In the genomic region with DNA sequence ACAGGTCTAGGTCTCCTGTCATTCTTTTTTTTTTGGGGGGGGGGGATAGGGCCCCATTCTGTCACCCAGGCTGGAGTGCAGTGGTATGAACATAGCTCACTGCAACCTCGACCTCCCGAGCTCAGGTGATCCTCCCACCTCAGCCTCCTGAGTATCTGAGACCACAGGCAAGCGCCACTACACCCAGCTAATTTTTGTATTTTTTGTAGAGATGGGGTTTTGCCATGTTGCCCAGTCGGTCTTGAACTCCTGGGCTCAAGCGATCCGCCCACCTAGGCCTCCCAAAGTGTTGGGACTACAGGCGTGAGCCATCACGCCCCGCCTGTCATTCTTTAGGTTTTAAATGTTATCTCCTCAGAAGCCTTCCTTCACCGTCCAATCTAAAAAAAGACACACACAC, we compare ENCODE assay signal across 8 cellular contexts. TPM values are rescaled to one million over a fixed set of nuclear protein-coding genes. Genes with fewer than 3 reads are reported as not detected.
DNase-seq lines count a peak whose midpoint lies in the region; ATAC-seq and TF ChIP-seq lines count a peak whose summit lies in the region.

No MANE protein-coding gene starts in this region.

- no peaks in the 10 kb centered on the region for H3F3A ChIP-seq in neural cell (ENCODE audit: insufficient read depth, low read length, poor library complexity, severe bottlenecking)

- peaks cover 6% of the 10 kb centered on the region for H3K4me1 Mint-ChIP-seq in endodermal cell

- POLR2A ChIA-PET in OCI-LY7 (lab: Charles Lee) = interaction anchor here (0.9 to 4.7 kb wide), 4 partner anchors 9 to 25 kb away, joined by 3 to 33 read pairs (median 16); a partner anchor contains a TSS

- H3K9me2 ChIP-seq in OCI-LY7 (ENCODE audit: insufficient read depth, low read length) (no peaks in the 10 kb centered on the region), neural cell (ENCODE audit: insufficient read depth, low read length) (no peaks in the 10 kb centered on the region)

- 45 to 54% methylated on average over 9 to 10 of the region's 10 CpGs for WGBS in endodermal cell (ENCODE audit: insufficient coverage in 1 of 2, insufficient read length in 1 of 2), 2 experiments

- peaks cover 59% of the 10 kb centered on the region for H3K36me3 ChIP-seq in BLaER1
- peaks cover 70% of the 10 kb centered on the region for H3K36me3 ChIP-seq in OCI-LY7 (ENCODE audit: insufficient read depth, low read length)
- peaks cover 56% of the 10 kb centered on the region for H3K36me3 ChIP-seq in endodermal cell (ENCODE audit: control insufficient read depth, insufficient read depth, low read length)
- H3K36me3 ChIP-seq in neural cell (ENCODE audit: insufficient read depth, low read length) = no peaks in the 10 kb centered on the region

- TF ChIP-seq CTCF in OCI-LY7 (conservative IDR thresholded peaks at IDR 0.05; ENCODE audit: low read length) (no peak), endodermal cell (conservative IDR thresholded peaks at IDR 0.05) (no peak), neural cell (IDR thresholded peaks at IDR 0.05; ENCODE audit: poor library complexity, severe bottlenecking) (no peak)

- H3K27ac Mint-ChIP-seq in endodermal cell = peak overlapping the region; percentile 99

- peaks cover 27% of the 10 kb centered on the region for H3K79me2 ChIP-seq in OCI-LY7 (ENCODE audit: insufficient read depth, low read depth, low read length)
- peaks cover 17% of the 10 kb centered on the region for H3K79me2 ChIP-seq in neural cell (replicated peaks; ENCODE audit: insufficient read depth, low read length)

- intact Hi-C loops in OCI-LY7 (cut with micrococcal nuclease; ENCODE audit: unreplicated experiment) = loop anchor here (1.0 kb wide), 1 partner anchor 25 kb away; a partner anchor contains a TSS

- TF ChIP-seq RAD21 in neural cell (conservative IDR thresholded peaks at IDR 0.05) = no peak

- peak overlapping the region; percentile 88 for H3K4me2 ChIP-seq in BLaER1
- peak overlapping the region; percentile 77 for H3K4me2 ChIP-seq in OCI-LY7 (ENCODE audit: low read length)
- H3K4me2 ChIP-seq in neural cell (ENCODE audit: low read length) = peak overlapping the region; percentile 82

- BruUV-seq in OCI-LY7 (replicated peaks; lab: Mats Ljungman, UMichigan) = TSS peak; percentile 64

- H3K9ac ChIP-seq in BLaER1 (peak overlapping the region; percentile 91), endodermal cell (ENCODE audit: extremely low read depth, low read length, poor library complexity, severe bottlenecking) (peak overlapping the region; percentile 78), neural cell (ENCODE audit: low read length) (peak overlapping the region; percentile 89)

- H4K20me1 ChIP-seq in BLaER1 (no peaks in the 10 kb centered on the region), OCI-LY7 (ENCODE audit: insufficient read depth, low read length) (no peaks in the 10 kb centered on the region), neural cell (ENCODE audit: insufficient read depth) (no peaks in the 10 kb centered on the region)

- H3K4me3 ChIP-seq in BLaER1 = peak overlapping the region; percentile 75
- H3K4me3 ChIP-seq in OCI-LY7 (ENCODE audit: low read depth, low read length, poor library complexity, severe bottlenecking) = peak overlapping the region; percentile 91
- H3K4me3 ChIP-seq in endodermal cell (ENCODE audit: low read length) = peak overlapping the region; percentile 96
- H3K4me3 ChIP-seq in neural cell (ENCODE audit: low read length) = peak overlapping the region; percentile 76

- peaks cover 45% of the 10 kb centered on the region for H3K36me3 Mint-ChIP-seq in endodermal cell (ENCODE audit: low read depth)

- DNase-seq in OCI-LY7 (ENCODE audit: low spot score) = no peak
- DNase-seq in endodermal cell = no peak
- DNase-seq in GM03348 (ENCODE audit: low spot score) = no peak
- no peak for DNase-seq in activated CD8-positive, alpha-beta memory T cell treated with anti-CD3 and anti-CD28 coated beads, Interleukin-2, amount 50 U/mL, for 4 hours

- peak overlapping the region; percentile 93 for H3K4me3 Mint-ChIP-seq in endodermal cell

- H3K27me3 ChIP-seq in BLaER1 (no peaks in the 10 kb centered on the region), endodermal cell (ENCODE audit: control insufficient read depth, insufficient read depth, low read length, poor library complexity, severe bottlenecking) (no peaks in the 10 kb centered on the region), neural cell (ENCODE audit: insufficient read depth, low read depth, low read length) (no peaks in the 10 kb centered on the region)

- peak overlapping the region; percentile 93 for H3K27ac ChIP-seq in BLaER1
- H3K27ac ChIP-seq in OCI-LY7 (ENCODE audit: low read depth, low read length, poor library complexity, severe bottlenecking) = peak overlapping the region; percentile 83
- H3K27ac ChIP-seq in endodermal cell (ENCODE audit: low read depth, low read length) = no peak overlapping the region
- H3K27ac ChIP-seq in neural cell (ENCODE audit: low read length) = peak overlapping the region; percentile 93

- CTCF ChIA-PET in OCI-LY7 (lab: Charles Lee; ENCODE audit: unreplicated experiment) = interaction anchor here (0.6 kb wide), 1 partner anchor 106 kb away, joined by 3 read pairs; no protein-coding TSS in a partner anchor

- H2AFZ ChIP-seq in OCI-LY7 (ENCODE audit: low read length) (peak overlapping the region; percentile 77), neural cell (ENCODE audit: low read depth, low read length) (peak overlapping the region; percentile 62)

- H3K27me3 Mint-ChIP-seq in endodermal cell (ENCODE audit: insufficient read depth) = no peaks in the 10 kb centered on the region

- H3K9me3 ChIP-seq in BLaER1 (no peaks in the 10 kb centered on the region), OCI-LY7 (ENCODE audit: low read length) (no peaks in the 10 kb centered on the region), endodermal cell (ENCODE audit: control insufficient read depth, low read length) (no peaks in the 10 kb centered on the region), neural cell (ENCODE audit: low read length) (no peaks in the 10 kb centered on the region)

- ATAC-seq in GM18873 (IDR thresholded peaks at IDR 0.05; ENCODE audit: low FRiP score, unreplicated experiment) (no peak), GM19467 (IDR thresholded peaks at IDR 0.05; ENCODE audit: unreplicated experiment) (no peak)

- TF ChIP-seq EP300 in neural cell (conservative IDR thresholded peaks at IDR 0.05; ENCODE audit: poor library complexity, severe bottlenecking) = no peak

- H3K4me1 ChIP-seq in BLaER1 (peaks cover 21% of the 10 kb centered on the region), OCI-LY7 (ENCODE audit: insufficient read depth, low read length, poor library complexity, severe bottlenecking) (peaks cover 15% of the 10 kb centered on the region), endodermal cell (ENCODE audit: control insufficient read depth, insufficient read depth, low read length) (peaks cover 5% of the 10 kb centered on the region)

- H3K9me3 Mint-ChIP-seq in endodermal cell = no peaks in the 10 kb centered on the region

RNA-seq across cellular contexts. Expression of a gene that starts 0.8 kb away (rescaled TPM):
- total RNA-seq in OCI-LY7 (2014; rRNA removed; shearing (Covaris generic)) = 80.2 and 85.1 TPM in 2 replicates
- total RNA-seq in OCI-LY7 (2022) (63.9 and 68.8 TPM in 2 replicates), endodermal cell (10 to 100 TPM; 70.9 to 76.7 TPM)
- 69.7 TPM for polyA plus RNA-seq in endodermal cell (2013, experiment 1 of 2)
- polyA plus RNA-seq in endodermal cell (2013, experiment 2 of 2) = 62.0 TPM
- polyA plus RNA-seq in neural cell = 118 and 138 TPM in 2 replicates
- 50.2 and 52.4 TPM in 2 replicates for polyA minus RNA-seq in neural cell

RNA-seq across cellular contexts. Expression of a gene that starts 0.8 kb away (rescaled TPM):
- total RNA-seq in OCI-LY7 (2014; rRNA removed; shearing (Covaris generic)) = 25.2 and 34.0 TPM in 2 replicates
- 34.2 and 38.2 TPM in 2 replicates for total RNA-seq in OCI-LY7 (2022)
- 10 to 100 TPM; 14.1 to 26.8 TPM for total RNA-seq in endodermal cell
- polyA plus RNA-seq in endodermal cell (2013, experiment 1 of 2) = 26.3 TPM
- 24.8 TPM for polyA plus RNA-seq in endodermal cell (2013, experiment 2 of 2)
- 1.1 and 5.4 TPM in 2 replicates for polyA plus RNA-seq in neural cell
- 1.5 and 2.2 TPM in 2 replicates for polyA minus RNA-seq in neural cell

RNA-seq across cellular contexts. Expression of a gene that starts 25.1 kb away (rescaled TPM):
- total RNA-seq in OCI-LY7 (2014; rRNA removed; shearing (Covaris generic)) = 81.9 and 87.4 TPM in 2 replicates
- total RNA-seq in OCI-LY7 (2022) = 111 and 125 TPM in 2 replicates
- total RNA-seq in endodermal cell = 10 to 100 TPM; 87.9 to 98.2 TPM
- 79.9 TPM for polyA plus RNA-seq in endodermal cell (2013, experiment 1 of 2)
- polyA plus RNA-seq in endodermal cell (2013, experiment 2 of 2) = 86.0 TPM
- polyA plus RNA-seq in neural cell = 67.2 and 71.4 TPM in 2 replicates
- polyA minus RNA-seq in neural cell = 79.8 and 84.5 TPM in 2 replicates

RNA-seq across cellular contexts. Expression of a gene that starts 26.3 kb away (rescaled TPM):
- 22.4 and 22.5 TPM in 2 replicates for total RNA-seq in OCI-LY7 (2014; rRNA removed; shearing (Covaris generic))
- total RNA-seq in OCI-LY7 (2022) (20.9 and 25.5 TPM in 2 replicates), endodermal cell (10 to 100 TPM; 54.1 to 65.9 TPM)
- polyA plus RNA-seq in endodermal cell (2013, experiment 1 of 2) = 20.9 TPM
- 22.1 TPM for polyA plus RNA-seq in endodermal cell (2013, experiment 2 of 2)
- 6.9 and 9.5 TPM in 2 replicates for polyA plus RNA-seq in neural cell
- 13.6 and 15.2 TPM in 2 replicates for polyA minus RNA-seq in neural cell

RNA-seq across cellular contexts. Expression of a gene that starts 53.8 kb away (rescaled TPM):
- 38.6 and 48.1 TPM in 2 replicates for total RNA-seq in OCI-LY7 (2014; rRNA removed; shearing (Covaris generic))
- total RNA-seq in OCI-LY7 (2022) = 42.7 and 48.2 TPM in 2 replicates
- 10 to 100 TPM; 61.7 to 76.5 TPM for total RNA-seq in endodermal cell
- polyA plus RNA-seq in endodermal cell (2013, experiment 1 of 2) = 35.1 TPM
- 33.2 TPM for polyA plus RNA-seq in endodermal cell (2013, experiment 2 of 2)
- not detected in 2 replicates for polyA plus RNA-seq in neural cell
- polyA minus RNA-seq in neural cell = not detected in 2 replicates
